Comparison of ENCODE assay signal across 9 cellular contexts in genomic region chr17:61904094-61904710, GRCh38. TPM values are rescaled to one million over a fixed set of nuclear protein-coding genes. Genes with fewer than 3 reads are reported as not detected.
A peak's percentile ranks its signal among the peaks of the same experiment; 100 is the strongest.
DNase-seq lines count a peak whose midpoint lies in the region; ATAC-seq and TF ChIP-seq lines count a peak whose summit lies in the region.
"Had no signal": no experiment of that assay in that cellular context is flagged by ENCODE, and none has a peak within 500 bp of the region (broad histone marks: within the 10 kb centered on the region; RNA-seq: fewer than 3 reads in every experiment).

No MANE protein-coding gene starts in this region.

- H3K36me3 ChIP-seq in upper lobe of left lung = peaks cover 0 to 77% (median 19%) of the 10 kb centered on the region in 4 donors
- H3K36me3 ChIP-seq: ovary had no signal

- peak; percentile 32 for DNase-seq in activated CD4-positive, alpha-beta T cell treated with anti-CD3 and anti-CD28 coated beads for 48 hours
- DNase-seq in stimulated activated CD4-positive, alpha-beta T cell treated with anti-CD3 and anti-CD28 coated beads, Interleukin-2, amount 100 ng/mL, for 4 hours (ENCODE audit: low read depth) = peak; percentile 10
- DNase-seq in CD14-positive monocyte (ENCODE audit: low spot score) = no peak
- DNase-seq in upper lobe of left lung = no peak

- H3K27me3 ChIP-seq in upper lobe of left lung = no peaks in the 10 kb centered on the region
- H3K27me3 ChIP-seq: ovary had no signal

- no peaks in the 10 kb centered on the region for H3K4me1 Mint-ChIP-seq in CD14-positive monocyte

- TF ChIP-seq POLR2A in upper lobe of left lung (IDR thresholded peaks at IDR 0.05) = no peak

- H3K27me3 Mint-ChIP-seq in CD14-positive monocyte (ENCODE audit: low read depth in 3 of 3) = peaks cover 0 to 1% (median 0%) of the 10 kb centered on the region in 3 donors

- H3K9me3 ChIP-seq in upper lobe of left lung = no peaks in the 10 kb centered on the region
- H3K9me3 ChIP-seq: ovary had no signal

- no peak for TF ChIP-seq EP300 in upper lobe of left lung (IDR thresholded peaks at IDR 0.05)

- TF ChIP-seq CTCF in CD14-positive monocyte (IDR thresholded peaks at IDR 0.05) (no peak), upper lobe of left lung (IDR thresholded peaks at IDR 0.05) (no peak)

- H3K4me3 ChIP-seq in upper lobe of left lung = no peak overlapping the region
- H3K4me3 ChIP-seq: ovary had no signal

- H3K9me3 Mint-ChIP-seq in CD14-positive monocyte = no peaks in the 10 kb centered on the region

- 82 to 83% methylated on average over 5 of the region's 5 CpGs for WGBS in upper lobe of left lung, 2 donors

- H3K4me1 ChIP-seq in upper lobe of left lung = no peaks in the 10 kb centered on the region

- intact Hi-C loops in CD14-positive monocyte (cut with micrococcal nuclease) = no loop called here

- H3K36me3 Mint-ChIP-seq in CD14-positive monocyte = peaks cover 56 to 82% of the 10 kb centered on the region in 2 donors

- H3K27ac ChIP-seq in upper lobe of left lung = no peak overlapping the region
- H3K27ac ChIP-seq: ovary had no signal

- no peak overlapping the region for H3K4me3 Mint-ChIP-seq in CD14-positive monocyte

- ATAC-seq in GM19025 (IDR thresholded peaks at IDR 0.05; ENCODE audit: low read depth, unreplicated experiment) = peak; percentile 89
- peak; percentile 80 for ATAC-seq in HG02852 (IDR thresholded peaks at IDR 0.05; ENCODE audit: unreplicated experiment)
- ATAC-seq in HG03342 (IDR thresholded peaks at IDR 0.05; ENCODE audit: unreplicated experiment) = no peak
- no peak for ATAC-seq in upper lobe of left lung (ENCODE audit: low FRiP score in 2 of 2)
- no peak for ATAC-seq in HG03469 (IDR thresholded peaks at IDR 0.05; ENCODE audit: unreplicated experiment)

- H3K27ac Mint-ChIP-seq in CD14-positive monocyte = no peak overlapping the region

RNA-seq across cellular contexts. Expression of gene INTS2, which starts 23.6 kb away (rescaled TPM):
- polyA plus RNA-seq in CD14-positive monocyte = 1 to 10 TPM; 2.2 to 2.9 TPM
- 10 to 100 TPM in 3 of 6 donors, 1 to 10 TPM in 3; 6.0 to 12.0 (median 9.9) TPM for total RNA-seq in upper lobe of left lung

RNA-seq across cellular contexts. Expression of gene BRIP1, which starts 40.9 kb away (rescaled TPM):
- polyA plus RNA-seq in CD14-positive monocyte = under 1 TPM; 0.11 to 0.12 TPM
- total RNA-seq in upper lobe of left lung = 1 to 10 TPM in 2 of 6 donors, under 1 TPM in 4; 0.55 to 2.5 (median 0.85) TPM

Comparison
In these comparisons a context has a peak if more than half of its experiments do, and no peak if none do; other contexts are left out.
1. ATAC-seq: peak in GM19025 (single experiment) and HG02852 (single experiment); none in HG03342 (single experiment), upper lobe of left lung (0 of 2) and HG03469 (single experiment).
2. DNase-seq: peak in activated CD4-positive, alpha-beta T cell treated with anti-CD3 and anti-CD28 coated beads for 48 hours (single experiment) and stimulated activated CD4-positive, alpha-beta T cell treated with anti-CD3 and anti-CD28 coated beads, Interleukin-2, amount 100 ng/mL, for 4 hours (single experiment); none in CD14-positive monocyte (single experiment) and upper lobe of left lung (0 of 2).